ENCODE assay signal across 9 cellular contexts in the genomic region with DNA sequence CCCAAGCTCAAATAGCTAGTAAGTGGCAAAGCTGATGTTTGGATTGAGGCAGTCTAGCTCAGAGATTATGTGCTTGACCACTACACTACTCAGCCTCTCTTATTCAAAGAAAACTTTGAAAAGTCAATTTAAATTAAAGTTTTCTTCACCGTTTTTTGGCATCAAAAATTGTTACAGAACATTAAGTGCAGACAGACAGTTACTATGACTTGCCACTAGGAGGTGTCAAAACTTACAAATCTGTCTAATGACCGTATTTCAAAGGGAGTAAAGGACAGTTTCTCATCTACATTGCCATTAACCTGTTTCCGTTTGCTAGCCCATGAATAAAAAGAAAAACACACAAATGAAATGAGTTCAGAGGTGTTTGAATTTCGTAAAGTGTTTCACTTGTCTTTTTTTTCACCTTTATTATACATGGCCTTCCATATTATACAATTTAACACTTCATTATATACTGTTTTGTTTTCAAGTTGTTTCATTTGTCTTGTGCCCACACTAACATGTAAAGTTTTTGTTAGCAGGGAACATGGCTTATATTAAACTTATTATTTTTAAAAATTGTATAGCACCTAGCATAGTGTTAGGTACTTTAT. TPM values are rescaled to one million over a fixed set of nuclear protein-coding genes. Genes with fewer than 3 reads are reported as not detected.
DNase-seq lines count a peak whose midpoint lies in the region; ATAC-seq and TF ChIP-seq lines count a peak whose summit lies in the region.
"Had no signal": no experiment of that assay in that cellular context is flagged by ENCODE, and none has a peak within 500 bp of the region (broad histone marks: within the 10 kb centered on the region; RNA-seq: fewer than 3 reads in every experiment).

No MANE protein-coding gene starts in this region.

- H4K20me1 ChIP-seq in PC-9 (ENCODE audit: insufficient read depth) = no peaks in the 10 kb centered on the region

- H3K36me3 Mint-ChIP-seq in naive thymus-derived CD4-positive, alpha-beta T cell = no peaks in the 10 kb centered on the region

- DNase-seq in COR-L47 (lab: John Stamatoyannopoulos, UW) (peak; percentile 8), HT1080 (ENCODE audit: low read depth) (peak; percentile 31), PC-9 (peak in 1 of 2 experiments; percentile 56), dorsolateral prefrontal cortex (no peak), epidermal melanocyte (ENCODE audit: insufficient read length, low spot score) (no peak), C1 segment of cervical spinal cord (lab: John Stamatoyannopoulos, UW) (no peak)
- DNase-seq in naive thymus-derived CD4-positive, alpha-beta T cell = peak in 7 of 9 donors; percentile 16 to 64 (median 55)

- ATAC-seq in GM18909 (IDR thresholded peaks at IDR 0.05; ENCODE audit: poor library complexity, unreplicated experiment) = peak; percentile 64
- ATAC-seq in naive thymus-derived CD4-positive, alpha-beta T cell = peak; percentile 78

- no peaks in the 10 kb centered on the region for H3K9me3 ChIP-seq in PC-9 (ENCODE audit: insufficient read depth, low read depth)
- no peaks in the 10 kb centered on the region for H3K9me3 ChIP-seq in naive thymus-derived CD4-positive, alpha-beta T cell (ENCODE audit: control insufficient read depth in 2 of 3, low read length in 3 of 3)

- H3K27me3 Mint-ChIP-seq in naive thymus-derived CD4-positive, alpha-beta T cell = peaks cover 0 to 48% (median 3%) of the 10 kb centered on the region in 5 donors

- CTCF ChIA-PET in PC-9 (lab: Charles Lee) = no interaction called here
- CTCF ChIA-PET in naive thymus-derived CD4-positive, alpha-beta T cell (lab: Charles Lee) = interaction anchor here (0.7 to 3.5 kb wide), 8 partner anchors 9 to 283 kb away, joined by 3 to 29 read pairs (median 4); no protein-coding TSS in a partner anchor

- peaks cover 13% of the 10 kb centered on the region for H3K4me1 ChIP-seq in PC-9 (replicated peaks; ENCODE audit: insufficient read depth)
- H3K4me1 ChIP-seq in naive thymus-derived CD4-positive, alpha-beta T cell (ENCODE audit: control insufficient read depth in 2 of 2, insufficient read depth in 2 of 2, low read length in 2 of 2) = peaks cover 0 to 4% of the 10 kb centered on the region in 2 donors

- H3K79me2 ChIP-seq in PC-9 (ENCODE audit: low read depth) = no peaks in the 10 kb centered on the region

- H3K27ac Mint-ChIP-seq in naive thymus-derived CD4-positive, alpha-beta T cell = no peak overlapping the region

- H3K27ac ChIP-seq in PC-9 (no peak overlapping the region), dorsolateral prefrontal cortex (no peak overlapping the region)
- no peak overlapping the region for H3K27ac ChIP-seq in naive thymus-derived CD4-positive, alpha-beta T cell (ENCODE audit: low read depth, low read length)
- H3K27ac ChIP-seq: skin epidermis had no signal

- peaks cover 11% of the 10 kb centered on the region for H3F3A ChIP-seq in PC-9 (ENCODE audit: insufficient read depth, low read depth)

- peaks cover 0 to 7% (median 5%) of the 10 kb centered on the region in 7 donors for H3K4me1 Mint-ChIP-seq in naive thymus-derived CD4-positive, alpha-beta T cell

- H3K9me2 ChIP-seq in PC-9 (ENCODE audit: insufficient read depth) = no peaks in the 10 kb centered on the region

- no peak overlapping the region for H3K4me3 Mint-ChIP-seq in naive thymus-derived CD4-positive, alpha-beta T cell

- H3K27me3 ChIP-seq in PC-9 (ENCODE audit: insufficient read depth, low read depth) (no peaks in the 10 kb centered on the region), dorsolateral prefrontal cortex (no peaks in the 10 kb centered on the region)
- H3K27me3 ChIP-seq in naive thymus-derived CD4-positive, alpha-beta T cell (ENCODE audit: control insufficient read depth in 2 of 2, insufficient read depth in 2 of 2, low read length in 2 of 2) = no peaks in the 10 kb centered on the region

- no peaks in the 10 kb centered on the region for H3K36me3 ChIP-seq in PC-9 (ENCODE audit: low read depth)
- no peaks in the 10 kb centered on the region for H3K36me3 ChIP-seq in naive thymus-derived CD4-positive, alpha-beta T cell (ENCODE audit: control insufficient read depth in 2 of 3, insufficient read depth in 3 of 3, low read length in 3 of 3)

- H3K4me3 ChIP-seq in PC-9 (no peak overlapping the region), dorsolateral prefrontal cortex (no peak overlapping the region)
- H3K4me3 ChIP-seq in naive thymus-derived CD4-positive, alpha-beta T cell (ENCODE audit: low read length) = no peak overlapping the region
- H3K4me3 ChIP-seq: skin epidermis had no signal

- POLR2A ChIA-PET in PC-9 (lab: Charles Lee; ENCODE audit: unreplicated experiment) = no interaction called here
- POLR2A ChIA-PET in naive thymus-derived CD4-positive, alpha-beta T cell (lab: Charles Lee) = interaction anchor here (0.9 kb wide), 1 partner anchor 41 kb away, joined by 5 read pairs; no protein-coding TSS in a partner anchor

- peaks cover 0 to 1% (median 0%) of the 10 kb centered on the region in 11 donors for H3K9me3 Mint-ChIP-seq in naive thymus-derived CD4-positive, alpha-beta T cell

- H3K4me2 ChIP-seq in PC-9 = 0 out of 2 replicates have a peak overlapping the region, but pooled peaks have one; percentile 13

- no TSS peak for BruUV-seq in PC-9 (replicated peaks; lab: Mats Ljungman, UMichigan)

- no peak overlapping the region for H2AFZ ChIP-seq in PC-9

- TF ChIP-seq CTCF in PC-9 (conservative IDR thresholded peaks at IDR 0.05) = peak; percentile 97
- TF ChIP-seq CTCF in dorsolateral prefrontal cortex (IDR thresholded peaks at IDR 0.05 in 54 of 56, conservative IDR thresholded peaks at IDR 0.05 in 2 of 56; ENCODE audit: low read depth in 1 of 56, partially characterized antibody in 56 of 56) = peak; percentile 56 to 86 (median 75)

- intact Hi-C loops in PC-9 (cut with micrococcal nuclease; ENCODE audit: unreplicated experiment) (loop anchor here (1.0 kb wide), 1 partner anchor 41 kb away; no protein-coding TSS in a partner anchor), dorsolateral prefrontal cortex (cut with DNase I) (loop anchor here in 1 of 2 donors (5.0 kb wide), 1 partner anchor 41 kb away; no protein-coding TSS in a partner anchor)
- intact Hi-C loops in naive thymus-derived CD4-positive, alpha-beta T cell (cut with micrococcal nuclease) = loop anchor here (1.0 to 5.0 kb wide), 8 partner anchors 41 to 823 kb away; partner anchors contain the start of genes MTF2 (in 2 of the 2), CCDC18 (in 1 of the 2) and TMED5 (in 1 of the 2)

RNA-seq across cellular contexts. Expression of gene MTF2, which starts 57.4 kb away (rescaled TPM):
- 16.1 and 18.4 TPM in 2 replicates for total RNA-seq in HT1080 (2014; rRNA removed; shearing (Covaris generic))
- polyA plus RNA-seq in HT1080 (2015; cell fraction: cytosol; rRNA removed) = 16.4 and 19.2 TPM in 2 replicates
- polyA plus RNA-seq in HT1080 (2015; cell fraction: nucleus; rRNA removed) = 29.8 and 32.1 TPM in 2 replicates
- 31.7 and 38.6 TPM in 2 replicates for total RNA-seq in PC-9 (2021)
- total RNA-seq in dorsolateral prefrontal cortex = 10 to 100 TPM; 21.2 to 53.7 (median 32.4) TPM
- 10 to 100 TPM; 35.3 to 63.1 (median 47.1) TPM for total RNA-seq in naive thymus-derived CD4-positive, alpha-beta T cell
- polyA plus RNA-seq in naive thymus-derived CD4-positive, alpha-beta T cell = 10 to 100 TPM; 75.9 to 77.9 TPM

Comparison
In these comparisons a context has a peak if more than half of its experiments do, and no peak if none do; other contexts are left out.
1. DNase-seq: peak in COR-L47 (single experiment), HT1080 (single experiment) and naive thymus-derived CD4-positive, alpha-beta T cell (7 of 9); none in dorsolateral prefrontal cortex (0 of 10), epidermal melanocyte (single experiment) and C1 segment of cervical spinal cord (0 of 14).